ENCODE assay signal across 1 cellular context in the genomic region with DNA sequence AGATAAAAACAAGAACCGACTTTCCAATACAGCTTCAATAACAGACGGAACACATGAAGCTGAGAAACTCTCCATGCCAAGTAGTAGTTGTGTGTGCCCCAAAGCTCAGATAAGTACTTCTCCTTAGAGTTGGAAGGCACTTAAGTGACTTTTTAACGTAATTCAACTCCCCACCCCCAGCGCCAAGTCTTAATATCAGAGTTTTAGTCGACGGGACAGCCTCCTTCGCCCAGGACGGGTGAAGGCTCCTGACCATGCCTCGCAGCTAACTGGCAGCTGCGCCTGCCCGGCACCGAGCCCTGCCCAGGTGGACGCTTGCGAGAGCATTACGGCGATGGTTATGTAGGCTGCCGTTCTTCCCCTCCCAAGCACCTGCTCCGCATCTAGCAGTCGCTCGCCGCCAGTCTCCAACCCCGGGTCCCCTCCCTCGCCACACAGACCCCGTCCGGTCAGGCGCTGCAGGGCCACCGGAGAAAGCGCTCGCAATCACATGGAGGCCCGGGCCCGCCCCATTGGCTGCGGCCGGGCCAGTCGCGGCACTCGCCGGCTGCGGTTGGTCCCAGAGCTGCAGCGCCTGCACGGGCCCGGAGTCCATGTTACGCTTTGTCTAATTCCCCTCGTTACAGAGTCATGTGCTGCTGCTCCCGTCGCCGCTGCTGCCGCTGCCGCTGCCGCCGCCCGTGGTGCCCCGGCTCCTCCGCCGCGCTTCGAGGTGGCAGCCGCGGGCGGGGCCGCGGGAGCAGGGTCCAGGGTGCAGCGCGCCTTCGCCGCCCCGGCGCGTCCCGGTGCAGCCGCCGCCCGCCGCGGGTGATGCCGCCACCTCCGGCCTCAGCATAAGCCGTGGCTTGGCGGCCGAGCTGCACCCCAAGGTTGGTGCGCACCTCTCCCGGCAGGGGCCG.
TF ChIP-seq lines count a peak whose summit lies in the region.

A gene (plus strand): TSS at position 610 of the 899 bp plus-strand sequence. CDS start 112,037 bp downstream, outside the sequence.

TF ChIP-seq in HEK293, 187 proteins besides CTCF, POLR2A, EP300 and RAD21 (continued from another document and continues in another):
- TF ChIP-seq ZNF175 (tag by site-specific recombination; IDR thresholded peaks at IDR 0.05) (no peak), ZNF585B (tag by site-specific recombination; IDR thresholded peaks at IDR 0.05) (no peak), ZNF555 (tag by site-specific recombination; conservative IDR thresholded peaks at IDR 0.05) (no peak), ZNF292 (tag by site-specific recombination; IDR thresholded peaks at IDR 0.05; ENCODE audit: borderline replicate concordance, low read depth) (no peak), ZNF626 (tag by site-specific recombination; IDR thresholded peaks at IDR 0.05) (no peak), BCL11B (tag by site-specific recombination; IDR thresholded peaks at IDR 0.05; ENCODE audit: low read depth) (no peak), ZNF610 (tag by site-specific recombination; IDR thresholded peaks at IDR 0.05; ENCODE audit: borderline replicate concordance) (no peak), ZNF184 (tag by site-specific recombination; IDR thresholded peaks at IDR 0.05) (no peak), ZNF596 (tag by site-specific recombination; IDR thresholded peaks at IDR 0.05) (no peak), ZNF837 (tag by site-specific recombination; IDR thresholded peaks at IDR 0.05) (no peak), ZNF354C (tag by site-specific recombination; IDR thresholded peaks at IDR 0.05; ENCODE audit: borderline replicate concordance, low read depth) (no peak), ZNF133 (tag by site-specific recombination; IDR thresholded peaks at IDR 0.05) (no peak), ZNF404 (tag by site-specific recombination; IDR thresholded peaks at IDR 0.05) (no peak), ZNF37A (tag by site-specific recombination; IDR thresholded peaks at IDR 0.05) (peak; percentile 81), IKZF3 (tag by site-specific recombination; IDR thresholded peaks at IDR 0.05) (no peak), ZBTB20 (tag by site-specific recombination; IDR thresholded peaks at IDR 0.05) (peak; percentile 94), ZNF792 (tag by site-specific recombination; IDR thresholded peaks at IDR 0.05) (no peak), GLI4 (tag by site-specific recombination; IDR thresholded peaks at IDR 0.05) (no peak), ZNF76 (tag by site-specific recombination; IDR thresholded peaks at IDR 0.05; ENCODE audit: borderline replicate concordance, low read depth) (peak; percentile 39; the same call in 1 of the 2 replicates), ZNF302 (tag by site-specific recombination; IDR thresholded peaks at IDR 0.05; ENCODE audit: low read depth) (no peak), ZNF16 (tag by site-specific recombination; IDR thresholded peaks at IDR 0.05; ENCODE audit: low read depth) (no peak), ZNF2 (tag by site-specific recombination; IDR thresholded peaks at IDR 0.05) (0 out of 2 replicates have a peak, but pooled peaks have one; percentile 43), SALL2 (tag by site-specific recombination; IDR thresholded peaks at IDR 0.05; ENCODE audit: borderline replicate concordance) (no peak), MEIS1 (CRISPR knock-in tag; IDR thresholded peaks at IDR 0.05; ENCODE audit: borderline replicate concordance) (no peak), ZNF341 (tag by site-specific recombination; IDR thresholded peaks at IDR 0.05; ENCODE audit: low read depth) (peak; percentile 89), KLF9 (tag by site-specific recombination; IDR thresholded peaks at IDR 0.05; ENCODE audit: low read depth) (peak; percentile 32; the same call in 1 of the 2 replicates), ZNF843 (tag by site-specific recombination; IDR thresholded peaks at IDR 0.05) (no peak), ZNF654 (tag by site-specific recombination; IDR thresholded peaks at IDR 0.05; ENCODE audit: low read depth) (no peak), ZNF366 (tag by site-specific recombination; conservative IDR thresholded peaks at IDR 0.05) (no peak), PRDM1 (tag by site-specific recombination; IDR thresholded peaks at IDR 0.05) (no peak), HOXA7 (CRISPR knock-in tag; IDR thresholded peaks at IDR 0.05; ENCODE audit: borderline replicate concordance) (no peak), ZFP69B (tag by site-specific recombination; IDR thresholded peaks at IDR 0.05) (no peak), ZNF670 (tag by site-specific recombination; IDR thresholded peaks at IDR 0.05; ENCODE audit: low read depth) (no peak), ZNF202 (tag by site-specific recombination; IDR thresholded peaks at IDR 0.05; ENCODE audit: borderline replicate concordance) (no peak)
- TF ChIP-seq, protein P1, sequence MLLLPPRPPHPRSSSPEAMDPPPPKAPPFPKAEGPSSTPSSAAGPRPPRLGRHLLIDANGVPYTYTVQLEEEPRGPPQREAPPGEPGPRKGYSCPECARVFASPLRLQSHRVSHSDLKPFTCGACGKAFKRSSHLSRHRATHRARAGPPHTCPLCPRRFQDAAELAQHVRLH (tag by site-specific recombination; IDR thresholded peaks at IDR 0.05), result no peak
- TF ChIP-seq, protein P2, sequence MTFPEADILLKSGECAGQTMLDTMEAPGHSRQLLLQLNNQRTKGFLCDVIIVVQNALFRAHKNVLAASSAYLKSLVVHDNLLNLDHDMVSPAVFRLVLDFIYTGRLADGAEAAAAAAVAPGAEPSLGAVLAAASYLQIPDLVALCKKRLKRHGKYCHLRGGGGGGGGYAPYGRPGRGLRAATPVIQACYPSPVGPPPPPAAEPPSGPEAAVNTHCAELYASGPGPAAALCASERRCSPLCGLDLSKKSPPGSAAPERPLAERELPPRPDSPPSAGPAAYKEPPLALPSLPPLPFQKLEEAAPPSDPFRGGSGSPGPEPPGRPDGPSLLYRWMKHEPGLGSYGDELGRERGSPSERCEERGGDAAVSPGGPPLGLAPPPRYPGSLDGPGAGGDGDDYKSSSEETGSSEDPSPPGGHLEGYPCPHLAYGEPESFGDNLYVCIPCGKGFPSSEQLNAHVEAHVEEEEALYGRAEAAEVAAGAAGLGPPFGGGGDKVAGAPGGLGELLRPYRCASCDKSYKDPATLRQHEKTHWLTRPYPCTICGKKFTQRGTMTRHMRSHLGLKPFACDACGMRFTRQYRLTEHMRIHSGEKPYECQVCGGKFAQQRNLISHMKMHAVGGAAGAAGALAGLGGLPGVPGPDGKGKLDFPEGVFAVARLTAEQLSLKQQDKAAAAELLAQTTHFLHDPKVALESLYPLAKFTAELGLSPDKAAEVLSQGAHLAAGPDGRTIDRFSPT (tag by site-specific recombination; IDR thresholded peaks at IDR 0.05), result peak; percentile 57
- TF ChIP-seq, protein P3, sequence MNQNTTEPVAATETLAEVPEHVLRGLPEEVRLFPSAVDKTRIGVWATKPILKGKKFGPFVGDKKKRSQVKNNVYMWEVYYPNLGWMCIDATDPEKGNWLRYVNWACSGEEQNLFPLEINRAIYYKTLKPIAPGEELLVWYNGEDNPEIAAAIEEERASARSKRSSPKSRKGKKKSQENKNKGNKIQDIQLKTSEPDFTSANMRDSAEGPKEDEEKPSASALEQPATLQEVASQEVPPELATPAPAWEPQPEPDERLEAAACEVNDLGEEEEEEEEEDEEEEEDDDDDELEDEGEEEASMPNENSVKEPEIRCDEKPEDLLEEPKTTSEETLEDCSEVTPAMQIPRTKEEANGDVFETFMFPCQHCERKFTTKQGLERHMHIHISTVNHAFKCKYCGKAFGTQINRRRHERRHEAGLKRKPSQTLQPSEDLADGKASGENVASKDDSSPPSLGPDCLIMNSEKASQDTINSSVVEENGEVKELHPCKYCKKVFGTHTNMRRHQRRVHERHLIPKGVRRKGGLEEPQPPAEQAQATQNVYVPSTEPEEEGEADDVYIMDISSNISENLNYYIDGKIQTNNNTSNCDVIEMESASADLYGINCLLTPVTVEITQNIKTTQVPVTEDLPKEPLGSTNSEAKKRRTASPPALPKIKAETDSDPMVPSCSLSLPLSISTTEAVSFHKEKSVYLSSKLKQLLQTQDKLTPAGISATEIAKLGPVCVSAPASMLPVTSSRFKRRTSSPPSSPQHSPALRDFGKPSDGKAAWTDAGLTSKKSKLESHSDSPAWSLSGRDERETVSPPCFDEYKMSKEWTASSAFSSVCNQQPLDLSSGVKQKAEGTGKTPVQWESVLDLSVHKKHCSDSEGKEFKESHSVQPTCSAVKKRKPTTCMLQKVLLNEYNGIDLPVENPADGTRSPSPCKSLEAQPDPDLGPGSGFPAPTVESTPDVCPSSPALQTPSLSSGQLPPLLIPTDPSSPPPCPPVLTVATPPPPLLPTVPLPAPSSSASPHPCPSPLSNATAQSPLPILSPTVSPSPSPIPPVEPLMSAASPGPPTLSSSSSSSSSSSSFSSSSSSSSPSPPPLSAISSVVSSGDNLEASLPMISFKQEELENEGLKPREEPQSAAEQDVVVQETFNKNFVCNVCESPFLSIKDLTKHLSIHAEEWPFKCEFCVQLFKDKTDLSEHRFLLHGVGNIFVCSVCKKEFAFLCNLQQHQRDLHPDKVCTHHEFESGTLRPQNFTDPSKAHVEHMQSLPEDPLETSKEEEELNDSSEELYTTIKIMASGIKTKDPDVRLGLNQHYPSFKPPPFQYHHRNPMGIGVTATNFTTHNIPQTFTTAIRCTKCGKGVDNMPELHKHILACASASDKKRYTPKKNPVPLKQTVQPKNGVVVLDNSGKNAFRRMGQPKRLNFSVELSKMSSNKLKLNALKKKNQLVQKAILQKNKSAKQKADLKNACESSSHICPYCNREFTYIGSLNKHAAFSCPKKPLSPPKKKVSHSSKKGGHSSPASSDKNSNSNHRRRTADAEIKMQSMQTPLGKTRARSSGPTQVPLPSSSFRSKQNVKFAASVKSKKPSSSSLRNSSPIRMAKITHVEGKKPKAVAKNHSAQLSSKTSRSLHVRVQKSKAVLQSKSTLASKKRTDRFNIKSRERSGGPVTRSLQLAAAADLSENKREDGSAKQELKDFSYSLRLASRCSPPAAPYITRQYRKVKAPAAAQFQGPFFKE (tag by site-specific recombination; IDR thresholded peaks at IDR 0.05; ENCODE audit: borderline replicate concordance), result no peak
- TF ChIP-seq, protein P4, sequence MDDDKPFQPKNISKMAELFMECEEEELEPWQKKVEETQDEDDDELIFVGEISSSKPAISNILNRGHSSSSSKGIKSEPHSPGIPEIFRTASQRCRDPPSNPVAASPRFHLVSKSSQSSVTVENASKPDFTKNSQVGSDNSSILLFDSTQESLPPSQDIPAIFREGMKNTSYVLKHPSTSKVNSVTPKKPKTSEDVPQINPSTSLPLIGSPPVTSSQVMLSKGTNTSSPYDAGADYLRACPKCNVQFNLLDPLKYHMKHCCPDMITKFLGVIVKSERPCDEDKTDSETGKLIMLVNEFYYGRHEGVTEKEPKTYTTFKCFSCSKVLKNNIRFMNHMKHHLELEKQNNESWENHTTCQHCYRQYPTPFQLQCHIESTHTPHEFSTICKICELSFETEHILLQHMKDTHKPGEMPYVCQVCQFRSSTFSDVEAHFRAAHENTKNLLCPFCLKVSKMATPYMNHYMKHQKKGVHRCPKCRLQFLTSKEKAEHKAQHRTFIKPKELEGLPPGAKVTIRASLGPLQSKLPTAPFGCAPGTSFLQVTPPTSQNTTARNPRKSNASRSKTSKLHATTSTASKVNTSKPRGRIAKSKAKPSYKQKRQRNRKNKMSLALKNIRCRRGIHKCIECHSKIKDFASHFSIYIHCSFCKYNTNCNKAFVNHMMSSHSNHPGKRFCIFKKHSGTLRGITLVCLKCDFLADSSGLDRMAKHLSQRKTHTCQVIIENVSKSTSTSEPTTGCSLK (tag by site-specific recombination; IDR thresholded peaks at IDR 0.05), result no peak
- TF ChIP-seq, protein P5, sequence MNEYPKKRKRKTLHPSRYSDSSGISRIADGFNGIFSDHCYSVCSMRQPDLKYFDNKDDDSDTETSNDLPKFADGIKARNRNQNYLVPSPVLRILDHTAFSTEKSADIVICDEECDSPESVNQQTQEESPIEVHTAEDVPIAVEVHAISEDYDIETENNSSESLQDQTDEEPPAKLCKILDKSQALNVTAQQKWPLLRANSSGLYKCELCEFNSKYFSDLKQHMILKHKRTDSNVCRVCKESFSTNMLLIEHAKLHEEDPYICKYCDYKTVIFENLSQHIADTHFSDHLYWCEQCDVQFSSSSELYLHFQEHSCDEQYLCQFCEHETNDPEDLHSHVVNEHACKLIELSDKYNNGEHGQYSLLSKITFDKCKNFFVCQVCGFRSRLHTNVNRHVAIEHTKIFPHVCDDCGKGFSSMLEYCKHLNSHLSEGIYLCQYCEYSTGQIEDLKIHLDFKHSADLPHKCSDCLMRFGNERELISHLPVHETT (tag by site-specific recombination; IDR thresholded peaks at IDR 0.05), result no peak
- TF ChIP-seq, protein P6, sequence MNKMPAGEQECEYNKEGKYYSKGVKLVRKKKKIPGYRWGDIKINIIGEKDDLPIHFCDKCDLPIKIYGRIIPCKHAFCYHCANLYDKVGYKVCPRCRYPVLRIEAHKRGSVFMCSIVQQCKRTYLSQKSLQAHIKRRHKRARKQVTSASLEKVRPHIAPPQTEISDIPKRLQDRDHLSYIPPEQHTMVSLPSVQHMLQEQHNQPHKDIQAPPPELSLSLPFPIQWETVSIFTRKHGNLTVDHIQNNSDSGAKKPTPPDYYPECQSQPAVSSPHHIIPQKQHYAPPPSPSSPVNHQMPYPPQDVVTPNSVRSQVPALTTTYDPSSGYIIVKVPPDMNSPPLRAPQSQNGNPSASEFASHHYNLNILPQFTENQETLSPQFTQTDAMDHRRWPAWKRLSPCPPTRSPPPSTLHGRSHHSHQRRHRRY (tag by site-specific recombination; IDR thresholded peaks at IDR 0.05), result no peak
- TF ChIP-seq, protein P7, sequence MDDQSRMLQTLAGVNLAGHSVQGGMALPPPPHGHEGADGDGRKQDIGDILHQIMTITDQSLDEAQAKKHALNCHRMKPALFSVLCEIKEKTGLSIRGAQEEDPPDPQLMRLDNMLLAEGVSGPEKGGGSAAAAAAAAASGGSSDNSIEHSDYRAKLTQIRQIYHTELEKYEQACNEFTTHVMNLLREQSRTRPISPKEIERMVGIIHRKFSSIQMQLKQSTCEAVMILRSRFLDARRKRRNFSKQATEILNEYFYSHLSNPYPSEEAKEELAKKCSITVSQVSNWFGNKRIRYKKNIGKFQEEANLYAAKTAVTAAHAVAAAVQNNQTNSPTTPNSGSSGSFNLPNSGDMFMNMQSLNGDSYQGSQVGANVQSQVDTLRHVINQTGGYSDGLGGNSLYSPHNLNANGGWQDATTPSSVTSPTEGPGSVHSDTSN (CRISPR knock-in tag; IDR thresholded peaks at IDR 0.05), result no peak
- TF ChIP-seq, protein P8, sequence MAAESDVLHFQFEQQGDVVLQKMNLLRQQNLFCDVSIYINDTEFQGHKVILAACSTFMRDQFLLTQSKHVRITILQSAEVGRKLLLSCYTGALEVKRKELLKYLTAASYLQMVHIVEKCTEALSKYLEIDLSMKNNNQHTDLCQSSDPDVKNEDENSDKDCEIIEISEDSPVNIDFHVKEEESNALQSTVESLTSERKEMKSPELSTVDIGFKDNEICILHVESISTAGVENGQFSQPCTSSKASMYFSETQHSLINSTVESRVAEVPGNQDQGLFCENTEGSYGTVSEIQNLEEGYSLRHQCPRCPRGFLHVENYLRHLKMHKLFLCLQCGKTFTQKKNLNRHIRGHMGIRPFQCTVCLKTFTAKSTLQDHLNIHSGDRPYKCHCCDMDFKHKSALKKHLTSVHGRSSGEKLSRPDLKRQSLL (tag by site-specific recombination; IDR thresholded peaks at IDR 0.05), result no peak
- TF ChIP-seq, protein P9, sequence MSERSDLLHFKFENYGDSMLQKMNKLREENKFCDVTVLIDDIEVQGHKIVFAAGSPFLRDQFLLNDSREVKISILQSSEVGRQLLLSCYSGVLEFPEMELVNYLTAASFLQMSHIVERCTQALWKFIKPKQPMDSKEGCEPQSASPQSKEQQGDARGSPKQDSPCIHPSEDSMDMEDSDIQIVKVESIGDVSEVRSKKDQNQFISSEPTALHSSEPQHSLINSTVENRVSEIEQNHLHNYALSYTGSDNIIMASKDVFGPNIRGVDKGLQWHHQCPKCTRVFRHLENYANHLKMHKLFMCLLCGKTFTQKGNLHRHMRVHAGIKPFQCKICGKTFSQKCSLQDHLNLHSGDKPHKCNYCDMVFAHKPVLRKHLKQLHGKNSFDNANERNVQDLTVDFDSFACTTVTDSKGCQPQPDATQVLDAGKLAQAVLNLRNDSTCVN (tag by site-specific recombination; optimal IDR thresholded peaks at IDR 0.05), result no peak
